In the genomic region with DNA sequence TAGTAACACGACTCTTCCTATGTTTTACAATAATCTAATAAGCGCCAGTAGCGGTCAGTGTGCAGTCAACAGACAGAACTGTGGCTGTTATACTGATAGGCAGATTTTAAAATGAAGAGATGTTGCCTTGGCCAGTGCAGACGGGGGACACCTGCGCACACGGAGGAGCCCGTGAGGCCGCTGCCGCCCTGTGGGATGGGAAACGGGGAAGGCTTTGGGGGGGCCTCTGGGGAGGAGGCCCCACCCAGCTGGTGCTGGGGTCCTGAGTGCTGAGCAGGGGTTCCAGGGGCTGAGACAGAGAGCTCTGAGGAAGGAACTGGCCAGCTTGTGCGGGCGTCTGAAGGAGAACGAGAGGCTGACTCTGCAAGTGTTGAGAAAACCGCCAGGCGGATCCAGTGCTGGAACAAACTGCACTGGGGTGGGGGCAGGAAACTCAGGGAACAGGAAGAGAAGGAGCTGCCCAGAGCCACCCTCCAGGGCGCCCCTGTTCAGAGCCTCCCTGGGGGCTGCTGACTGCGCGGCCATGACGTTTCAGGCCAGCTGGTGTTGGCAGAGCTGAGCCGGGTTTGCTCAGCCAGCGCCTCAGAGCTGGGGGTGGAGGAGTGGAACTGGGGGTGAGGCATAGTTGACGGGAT, we compare ENCODE assay signal across 25 cellular contexts.
DNase-seq lines count a peak whose midpoint lies in the region; ATAC-seq and TF ChIP-seq lines count a peak whose summit lies in the region.
"Had no signal": no experiment of that assay in that cellular context is flagged by ENCODE, and none has a peak within 500 bp of the region (broad histone marks: within the 10 kb centered on the region; RNA-seq: fewer than 3 reads in every experiment).

No MANE protein-coding gene starts in this region.

- no peak overlapping the region for H3K4ac ChIP-seq in neuronal stem cell (ENCODE audit: low read length)

- H3K9ac ChIP-seq in neuronal stem cell (ENCODE audit: low read depth, low read length, poor library complexity), result no peak overlapping the region

- H3K4me1 ChIP-seq in cardiac muscle cell (ENCODE audit: low read depth) (no peaks in the 10 kb centered on the region), neuronal stem cell (ENCODE audit: control insufficient read depth in 2 of 2, insufficient read depth in 1 of 2, low read depth in 1 of 2, low read length in 2 of 2) (no peaks in the 10 kb centered on the region), psoas muscle (no peaks in the 10 kb centered on the region), left lung (no peaks in the 10 kb centered on the region)
- H3K4me1 ChIP-seq: SJCRH30 had no signal

- H3K9me3 ChIP-seq in cardiac muscle cell (ENCODE audit: low read depth) (no peaks in the 10 kb centered on the region), neuronal stem cell (replicated peaks in 1 of 2; ENCODE audit: control insufficient read depth in 2 of 2, insufficient read depth in 1 of 2, low read depth in 1 of 2, low read length in 2 of 2) (no peaks in the 10 kb centered on the region), psoas muscle (no peaks in the 10 kb centered on the region), left lung (no peaks in the 10 kb centered on the region)
- H3K9me3 ChIP-seq: SJCRH30 had no signal

- no peak overlapping the region for H2BK5ac ChIP-seq in neuronal stem cell (ENCODE audit: low read length)

- no peak overlapping the region for H2BK12ac ChIP-seq in neuronal stem cell (ENCODE audit: low read length)

- no peak overlapping the region for H3K4me3 ChIP-seq in cardiac muscle cell
- no peak overlapping the region for H3K4me3 ChIP-seq in neuronal stem cell (ENCODE audit: low read length in 2 of 2)
- H3K4me3 ChIP-seq in psoas muscle, result no peak overlapping the region
- no peak overlapping the region for H3K4me3 ChIP-seq in left lung
- H3K4me3 ChIP-seq: SJCRH30 had no signal

- H3K27me3 ChIP-seq in cardiac muscle cell, result no peaks in the 10 kb centered on the region
- peaks cover 0 to 4% (median 0%) of the 10 kb centered on the region in 3 experiments for H3K27me3 ChIP-seq in neuronal stem cell (ENCODE audit: control insufficient read depth in 3 of 3, insufficient read depth in 3 of 3, low read depth in 1 of 3, low read length in 3 of 3)
- peaks cover 0 to 18% (median 2%) of the 10 kb centered on the region in 3 donors for H3K27me3 ChIP-seq in psoas muscle (ENCODE audit: insufficient read depth in 3 of 3, low read length in 2 of 3)
- peaks cover 0 to 21% of the 10 kb centered on the region in 2 donors for H3K27me3 ChIP-seq in left lung
- H3K27me3 ChIP-seq: SJCRH30 had no signal

- TF ChIP-seq CTCF in cardiac muscle cell (IDR thresholded peaks at IDR 0.05; ENCODE audit: low read depth, low read length) (no peak), VCaP (conservative IDR thresholded peaks at IDR 0.05) (no peak), psoas muscle (IDR thresholded peaks at IDR 0.05) (no peak), left lung (IDR thresholded peaks at IDR 0.05) (no peak)

- whole genome bisulfite sequencing in neuronal stem cell (ENCODE audit: extremely low coverage in 2 of 2, insufficient read length in 2 of 2, insufficient replicate concordance in 1 of 2), 2 donors, result no CpG with 5 or more reads among the region's 22 CpGs
- WGBS in psoas muscle, 3 donors, result 34 to 39% (median 37%) methylated on average over 22 of the region's 22 CpGs

- H3K36me3 ChIP-seq in cardiac muscle cell, result no peaks in the 10 kb centered on the region
- no peaks in the 10 kb centered on the region for H3K36me3 ChIP-seq in neuronal stem cell (replicated peaks in 1 of 2; ENCODE audit: control insufficient read depth in 2 of 2, insufficient read depth in 2 of 2, low read length in 2 of 2)
- H3K36me3 ChIP-seq in psoas muscle (ENCODE audit: insufficient read depth in 1 of 2, low read depth in 1 of 2), result no peaks in the 10 kb centered on the region
- H3K36me3 ChIP-seq in left lung, result no peaks in the 10 kb centered on the region
- H3K36me3 ChIP-seq: SJCRH30 had no signal

- H4K91ac ChIP-seq in neuronal stem cell (ENCODE audit: low read depth, low read length, poor library complexity), result no peak overlapping the region

- ATAC-seq in Right ventricle myocardium inferior (no peak), psoas muscle (no peak), left lung (no peak), HG03159 (IDR thresholded peaks at IDR 0.05; ENCODE audit: unreplicated experiment) (no peak)
- ATAC-seq: HCT116, PC-3, SK-N-SH treated with all-trans-retinoic acid at 6 μM for 48 hours had no signal

- H2BK120ac ChIP-seq in neuronal stem cell (ENCODE audit: low read depth, low read length), result no peak overlapping the region

- H2BK15ac ChIP-seq in neuronal stem cell (ENCODE audit: low read length), result no peak overlapping the region

- H3K27ac ChIP-seq in cardiac muscle cell, result no peak overlapping the region
- peak overlapping the region; percentile 22; the same call in 1 of the 2 replicates for H3K27ac ChIP-seq in VCaP
- H3K27ac ChIP-seq in neuronal stem cell (replicated peaks; ENCODE audit: low read length), result no peak overlapping the region
- no peak overlapping the region for H3K27ac ChIP-seq in psoas muscle
- H3K27ac ChIP-seq in left lung, result no peak overlapping the region
- H3K27ac ChIP-seq: 22Rv1, SJCRH30 had no signal

- no peak overlapping the region for H3K23ac ChIP-seq in neuronal stem cell (ENCODE audit: low read depth, low read length, poor library complexity)

- H3K14ac ChIP-seq in neuronal stem cell (ENCODE audit: low read length), result no peak overlapping the region

- no peaks in the 10 kb centered on the region for H3K79me1 ChIP-seq in neuronal stem cell (ENCODE audit: low read depth, low read length)

- H3K18ac ChIP-seq in neuronal stem cell (ENCODE audit: low read length), result peak overlapping the region; percentile 20

- no peak overlapping the region for H2AFZ ChIP-seq in neuronal stem cell (ENCODE audit: low read length)

- no peak overlapping the region for H3K4me2 ChIP-seq in neuronal stem cell (ENCODE audit: insufficient read depth, low read length, poor library complexity, severe bottlenecking)

- H2AK5ac ChIP-seq in neuronal stem cell (ENCODE audit: low read depth, low read length), result peak overlapping the region; percentile 25

- no peak overlapping the region for H4K8ac ChIP-seq in neuronal stem cell (ENCODE audit: low read depth, low read length)

- DNase-seq in cardiac muscle cell (ENCODE audit: low read depth in 1 of 2, low spot score in 1 of 2) (peak; percentile 5), Right ventricle myocardium inferior (ENCODE audit: missing footprints) (no peak), neuronal stem cell (ENCODE audit: low spot score) (no peak), HPDE6-E6E7 (ENCODE audit: extremely low spot score) (no peak), psoas muscle (no peak), left lung (no peak)
- DNase-seq: ACHN; CD4-positive, alpha-beta memory T cell; COR-L47; DMS53; GOT3; NCI-H1105 treated with DMSO at 0.1 percent for 48 hours; NCI-H146; NCI-H1930; NCI-H2107; NCI-H446; NCI-H524 treated with DMSO at 0.1 percent for 48 hours; NCI-H774; PC-3; SJCRH30 had no signal

- intact Hi-C loops in Right ventricle myocardium inferior (cut with DNase I) (no loop called here), psoas muscle (cut with DNase I) (no loop called here), left lung (cut with DNase I) (no loop called here)

Comparison
In these comparisons a context has a peak if more than half of its experiments do, and no peak if none do; other contexts are left out.
1. DNase-seq: peak in cardiac muscle cell (2 of 2); none in Right ventricle myocardium inferior (single experiment), neuronal stem cell (single experiment), HPDE6-E6E7 (single experiment), psoas muscle (0 of 2) and left lung (0 of 2).